In genomic region chr9:72581617-72582197, GRCh38 we compare ENCODE assay signal across 7 cellular contexts.
DNase-seq lines count a peak whose midpoint lies in the region; ATAC-seq and TF ChIP-seq lines count a peak whose summit lies in the region.
"Not testable (repeated sequence)": the region's sequence is repeated elsewhere in the genome, so short reads cannot be mapped to it uniquely, and the experiment has no call there.

No MANE protein-coding gene starts in this region.

- not testable (repeated sequence) for H3K36me3 ChIP-seq in HCT116 (ENCODE audit: control insufficient read depth in 1 of 2, insufficient read depth in 2 of 2, low read length in 2 of 2); SK-N-SH (replicated peaks in 1 of 2; ENCODE audit: control insufficient read depth in 1 of 2, insufficient read depth in 2 of 2, low read length in 1 of 2); skeletal muscle satellite cell (ENCODE audit: insufficient read depth, low read length)

- H4K20me1 ChIP-seq in HCT116 (ENCODE audit: insufficient read depth); SK-N-SH (ENCODE audit: insufficient read depth): not testable (repeated sequence)

- TF ChIP-seq CTCF in C4-2B (conservative IDR thresholded peaks at IDR 0.05); HCT116 (IDR thresholded peaks at IDR 0.05 in 2 of 3, conservative IDR thresholded peaks at IDR 0.05 in 1 of 3; ENCODE audit: borderline replicate concordance in 1 of 3, insufficient read depth in 1 of 3, low read depth in 2 of 3, low read length in 2 of 3); SK-N-SH (IDR thresholded peaks at IDR 0.05); chondrocyte (IDR thresholded peaks at IDR 0.05): not testable (repeated sequence)

- not testable (repeated sequence) for H3K27me3 ChIP-seq in HCT116 (ENCODE audit: insufficient read depth, low read length); SK-N-SH (ENCODE audit: insufficient read depth); skeletal muscle satellite cell (ENCODE audit: control insufficient read depth, insufficient read depth, low read length)

- RAD21 ChIA-PET in HCT116 (lab: Charles Lee; ENCODE audit: low non-redundant PET in 1 of 2, low total read pairs in 2 of 2, uncharacterized antibody in 2 of 2, unreplicated experiment in 2 of 2) = not testable (repeated sequence)

- H3K9ac ChIP-seq in HCT116 (ENCODE audit: low read length); SK-N-SH: not testable (repeated sequence)
- peak overlapping the region; percentile 36 for H3K9ac ChIP-seq in skeletal muscle satellite cell (ENCODE audit: low read depth, low read length)

- H3K27me3 Mint-ChIP-seq in activated T-cell treated with anti-CD3 and anti-CD28 coated beads, Interleukin-2, amount 50 U/mL, for 4 hours (ENCODE audit: low read depth); chondrocyte (ENCODE audit: low read depth): not testable (repeated sequence)

- H3K27ac Mint-ChIP-seq in chondrocyte (ENCODE audit: unreplicated experiment) = peak overlapping the region; percentile 72

- WGBS in SK-N-SH (ENCODE audit: low lambda C conversion rate) = 40% methylated on average over 11 of the region's 11 CpGs

- not testable (repeated sequence) for ATAC-seq in HCT116
- peak; percentile 15 to 44 for ATAC-seq in activated T-cell treated with anti-CD3 and anti-CD28 coated beads, Interleukin-2, amount 50 U/mL, for 4 hours

- CTCF ChIA-PET in HCT116 (lab: Charles Lee) = interaction anchor here (3.2 kb wide), 1 partner anchor 10 kb away, joined by 12 read pairs; no protein-coding TSS in a partner anchor
- CTCF ChIA-PET in SK-N-SH (lab: Yijun Ruan, JAX) = interaction anchor here (1.2 to 1.3 kb wide), 2 partner anchors 12 to 301 kb away, joined by 3 to 4 read pairs; no protein-coding TSS in a partner anchor

- TF ChIP-seq RAD21 in HCT116 (IDR thresholded peaks at IDR 0.05; ENCODE audit: low read depth); SK-N-SH (IDR thresholded peaks at IDR 0.05; ENCODE audit: low read length): not testable (repeated sequence)

- H3K4me1 ChIP-seq in HCT116 (ENCODE audit: control insufficient read depth in 1 of 2, insufficient read depth in 2 of 2, low read length in 2 of 2) (peaks cover 49 to 67% of the 10 kb centered on the region in 2 experiments), SK-N-SH (ENCODE audit: control insufficient read depth in 1 of 2, insufficient read depth in 2 of 2, low read depth in 1 of 2, low read length in 1 of 2) (peaks cover 0 to 33% of the 10 kb centered on the region in 2 experiments; a peak in 3 of 4 replicates), skeletal muscle satellite cell (ENCODE audit: control insufficient read depth, insufficient read depth, low read length) (peaks cover 67% of the 10 kb centered on the region)

- H2AFZ ChIP-seq in HCT116 (ENCODE audit: low read depth, low read length, poor library complexity, severe bottlenecking) = not testable (repeated sequence)
- H2AFZ ChIP-seq in SK-N-SH (ENCODE audit: low read depth) = peak overlapping the region; percentile 52; the same call in 1 of the 2 replicates

- intact Hi-C loops in HCT116 (cut with micrococcal nuclease) = not testable (repeated sequence)

- not testable (repeated sequence) for H3K9me3 ChIP-seq in HCT116 (ENCODE audit: control insufficient read depth in 1 of 2, insufficient read depth in 1 of 2, low read depth in 1 of 2, low read length in 2 of 2); SK-N-SH; skeletal muscle satellite cell (replicated peaks; ENCODE audit: low read length)

- peak overlapping the region; percentile 10; the same call in 1 of the 2 replicates for H3K4me2 ChIP-seq in HCT116 (ENCODE audit: low read length)
- not testable (repeated sequence) for H3K4me2 ChIP-seq in SK-N-SH
- peak overlapping the region; percentile 37 for H3K4me2 ChIP-seq in skeletal muscle satellite cell (ENCODE audit: low read length)

- not testable (repeated sequence) for H3K4me3 Mint-ChIP-seq in activated T-cell treated with anti-CD3 and anti-CD28 coated beads, Interleukin-2, amount 50 U/mL, for 4 hours; chondrocyte (ENCODE audit: unreplicated experiment)

- H3K27ac ChIP-seq in C4-2B (peak overlapping the region; percentile 36), SK-N-SH (ENCODE audit: low read depth in 2 of 2, low read length in 1 of 2) (peak overlapping the region; percentile 56 to 58; a peak in 3 of 4 replicates)
- H3K27ac ChIP-seq in HCT116 (ENCODE audit: low read depth, low read length) = not testable (repeated sequence)

- TF ChIP-seq POLR2A in HCT116 (IDR thresholded peaks at IDR 0.05; ENCODE audit: borderline replicate concordance, extremely low read depth, insufficient read depth, insufficient read length) = not testable (repeated sequence)

- BruUV-seq in HCT116 (replicated peaks; lab: Mats Ljungman, UMichigan) = not testable (repeated sequence)

- H3K79me2 ChIP-seq in HCT116 (ENCODE audit: insufficient read depth, low read length); SK-N-SH (ENCODE audit: insufficient read depth): not testable (repeated sequence)

- H3K9me3 Mint-ChIP-seq in activated T-cell treated with anti-CD3 and anti-CD28 coated beads, Interleukin-2, amount 50 U/mL, for 4 hours; chondrocyte (ENCODE audit: low read depth): not testable (repeated sequence)

- POLR2A ChIA-PET in HCT116 (lab: Charles Lee) = interaction anchor here (8.3 kb wide), 1 partner anchor 219 kb away, joined by 69 read pairs; the partner anchor contains the start of gene ZFAND5
- POLR2A ChIA-PET in SK-N-SH (lab: Yijun Ruan, JAX) = not testable (repeated sequence)

- DNase-seq in HCT116 (ENCODE audit: low read depth, low spot score); SK-N-SH; activated T-cell treated with anti-CD3 and anti-CD28 coated beads, Interleukin-2, amount 50 U/mL, for 4 hours; chondrocyte (ENCODE audit: low spot score): not testable (repeated sequence)
- DNase-seq in iris pigment epithelial cell (ENCODE audit: low read depth) = peak; percentile 78

- H3K4me1 Mint-ChIP-seq in activated T-cell treated with anti-CD3 and anti-CD28 coated beads, Interleukin-2, amount 50 U/mL, for 4 hours (ENCODE audit: low read depth) = peaks cover 37% of the 10 kb centered on the region
- H3K4me1 Mint-ChIP-seq in chondrocyte (ENCODE audit: low read depth) = peaks cover 78% of the 10 kb centered on the region

- TF ChIP-seq EP300 in SK-N-SH (IDR thresholded peaks at IDR 0.05; ENCODE audit: borderline replicate concordance in 1 of 2, low read depth in 1 of 2, low read length in 1 of 2) = peak in 1 of 2 experiments; percentile 7; a peak in 1 of 4 replicates

- not testable (repeated sequence) for H3K9me2 ChIP-seq in HCT116 (ENCODE audit: insufficient read depth); SK-N-SH

- H3F3A ChIP-seq in SK-N-SH (replicated peaks; ENCODE audit: insufficient read depth) = peaks cover 38% of the 10 kb centered on the region

- not testable (repeated sequence) for H3K4me3 ChIP-seq in HCT116 (replicated peaks in 1 of 2; ENCODE audit: low read depth in 1 of 2, low read length in 2 of 2); SK-N-SH (ENCODE audit: low read depth in 2 of 2, low read length in 1 of 2); skeletal muscle satellite cell (ENCODE audit: low read length)

- not testable (repeated sequence) for H3K36me3 Mint-ChIP-seq in activated T-cell treated with anti-CD3 and anti-CD28 coated beads, Interleukin-2, amount 50 U/mL, for 4 hours (ENCODE audit: insufficient read depth); chondrocyte (ENCODE audit: low read depth)

TF ChIP-seq in SK-N-SH, 30 proteins besides CTCF, POLR2A, EP300 and RAD21:
- TF ChIP-seq RXRA (IDR thresholded peaks at IDR 0.05; ENCODE audit: borderline replicate concordance, low read depth) (0 out of 2 replicates have a peak, but pooled peaks have one; percentile 8), JUND (IDR thresholded peaks at IDR 0.05) (peak; percentile 34), FOSL2 (IDR thresholded peaks at IDR 0.05; ENCODE audit: borderline replicate concordance, low read depth) (peak; percentile 36; the same call in 1 of the 2 replicates), MEF2A (IDR thresholded peaks at IDR 0.05; ENCODE audit: borderline replicate concordance, low read depth) (peak; percentile 86)
TF ChIP-seq in SK-N-SH: peak in this region for 4; not testable (repeated sequence) for 26.
